ENCODE assay signal across 1 cellular context in the genomic region with DNA sequence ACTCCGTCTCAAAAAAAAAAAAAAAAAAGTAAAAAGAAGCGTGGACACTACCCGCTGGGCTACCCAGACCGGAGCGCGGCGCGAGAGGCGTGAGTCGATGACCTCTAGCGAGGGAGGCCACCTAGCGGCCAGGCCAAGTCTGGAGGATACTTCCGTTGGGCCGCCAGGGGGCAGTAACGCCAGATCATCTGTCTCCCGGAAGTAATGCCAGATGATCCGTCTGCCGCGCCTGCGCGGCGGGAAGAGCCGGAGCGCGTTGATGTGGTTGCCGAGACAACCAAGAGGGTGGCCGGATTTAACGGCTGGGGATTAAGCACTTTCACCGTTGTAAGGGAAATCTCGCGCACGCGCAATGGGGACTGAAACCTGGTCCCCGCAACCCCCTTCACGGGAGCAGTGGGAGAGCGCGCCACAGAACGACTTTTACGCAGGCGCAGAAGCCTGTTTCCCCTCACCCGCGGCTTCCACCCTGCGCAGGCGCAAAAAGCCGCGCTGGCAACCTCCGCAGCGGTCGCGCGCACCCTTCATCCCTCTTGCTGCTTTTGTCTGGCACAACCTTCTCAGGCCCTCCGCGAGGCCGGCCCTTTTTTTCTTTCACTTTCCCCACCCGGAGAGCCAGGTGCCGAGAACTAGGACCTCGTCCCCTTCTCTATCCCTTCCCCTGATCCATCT.
TF ChIP-seq lines count a peak whose summit lies in the region.

No MANE protein-coding gene starts in this region.

TF ChIP-seq in K562, 482 proteins besides CTCF, POLR2A, EP300 and RAD21 (continued from another document):
- TF ChIP-seq, protein P1, sequence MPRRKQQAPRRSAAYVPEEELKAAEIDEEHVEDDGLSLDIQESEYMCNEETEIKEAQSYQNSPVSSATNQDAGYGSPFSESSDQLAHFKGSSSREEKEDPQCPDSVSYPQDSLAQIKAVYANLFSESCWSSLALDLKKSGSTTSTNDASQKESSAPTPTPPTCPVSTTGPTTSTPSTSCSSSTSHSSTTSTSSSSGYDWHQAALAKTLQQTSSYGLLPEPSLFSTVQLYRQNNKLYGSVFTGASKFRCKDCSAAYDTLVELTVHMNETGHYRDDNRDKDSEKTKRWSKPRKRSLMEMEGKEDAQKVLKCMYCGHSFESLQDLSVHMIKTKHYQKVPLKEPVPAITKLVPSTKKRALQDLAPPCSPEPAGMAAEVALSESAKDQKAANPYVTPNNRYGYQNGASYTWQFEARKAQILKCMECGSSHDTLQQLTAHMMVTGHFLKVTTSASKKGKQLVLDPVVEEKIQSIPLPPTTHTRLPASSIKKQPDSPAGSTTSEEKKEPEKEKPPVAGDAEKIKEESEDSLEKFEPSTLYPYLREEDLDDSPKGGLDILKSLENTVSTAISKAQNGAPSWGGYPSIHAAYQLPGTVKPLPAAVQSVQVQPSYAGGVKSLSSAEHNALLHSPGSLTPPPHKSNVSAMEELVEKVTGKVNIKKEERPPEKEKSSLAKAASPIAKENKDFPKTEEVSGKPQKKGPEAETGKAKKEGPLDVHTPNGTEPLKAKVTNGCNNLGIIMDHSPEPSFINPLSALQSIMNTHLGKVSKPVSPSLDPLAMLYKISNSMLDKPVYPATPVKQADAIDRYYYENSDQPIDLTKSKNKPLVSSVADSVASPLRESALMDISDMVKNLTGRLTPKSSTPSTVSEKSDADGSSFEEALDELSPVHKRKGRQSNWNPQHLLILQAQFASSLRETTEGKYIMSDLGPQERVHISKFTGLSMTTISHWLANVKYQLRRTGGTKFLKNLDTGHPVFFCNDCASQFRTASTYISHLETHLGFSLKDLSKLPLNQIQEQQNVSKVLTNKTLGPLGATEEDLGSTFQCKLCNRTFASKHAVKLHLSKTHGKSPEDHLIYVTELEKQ (CRISPR knock-in tag; IDR thresholded peaks at IDR 0.05): no peak
- no peak for TF ChIP-seq NR4A1 (CRISPR knock-in tag; IDR thresholded peaks at IDR 0.05)
- no peak for TF ChIP-seq NR4A1 (tag; IDR thresholded peaks at IDR 0.05)
- TF ChIP-seq FOXA3 (CRISPR knock-in tag; conservative IDR thresholded peaks at IDR 0.05 in 1 of 2, IDR thresholded peaks at IDR 0.05 in 1 of 2): no peak
- no peak for TF ChIP-seq ZNF780A (CRISPR knock-in tag; IDR thresholded peaks at IDR 0.05)
- TF ChIP-seq, protein P2, sequence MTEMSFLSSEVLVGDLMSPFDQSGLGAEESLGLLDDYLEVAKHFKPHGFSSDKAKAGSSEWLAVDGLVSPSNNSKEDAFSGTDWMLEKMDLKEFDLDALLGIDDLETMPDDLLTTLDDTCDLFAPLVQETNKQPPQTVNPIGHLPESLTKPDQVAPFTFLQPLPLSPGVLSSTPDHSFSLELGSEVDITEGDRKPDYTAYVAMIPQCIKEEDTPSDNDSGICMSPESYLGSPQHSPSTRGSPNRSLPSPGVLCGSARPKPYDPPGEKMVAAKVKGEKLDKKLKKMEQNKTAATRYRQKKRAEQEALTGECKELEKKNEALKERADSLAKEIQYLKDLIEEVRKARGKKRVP (CRISPR knock-in tag; IDR thresholded peaks at IDR 0.05): no peak
- TF ChIP-seq, protein P3, sequence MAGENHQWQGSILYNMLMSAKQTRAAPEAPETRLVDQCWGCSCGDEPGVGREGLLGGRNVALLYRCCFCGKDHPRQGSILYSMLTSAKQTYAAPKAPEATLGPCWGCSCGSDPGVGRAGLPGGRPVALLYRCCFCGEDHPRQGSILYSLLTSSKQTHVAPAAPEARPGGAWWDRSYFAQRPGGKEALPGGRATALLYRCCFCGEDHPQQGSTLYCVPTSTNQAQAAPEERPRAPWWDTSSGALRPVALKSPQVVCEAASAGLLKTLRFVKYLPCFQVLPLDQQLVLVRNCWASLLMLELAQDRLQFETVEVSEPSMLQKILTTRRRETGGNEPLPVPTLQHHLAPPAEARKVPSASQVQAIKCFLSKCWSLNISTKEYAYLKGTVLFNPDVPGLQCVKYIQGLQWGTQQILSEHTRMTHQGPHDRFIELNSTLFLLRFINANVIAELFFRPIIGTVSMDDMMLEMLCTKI (IDR thresholded peaks at IDR 0.05; ENCODE audit: partially characterized antibody): no peak
- no peak for TF ChIP-seq TARDBP (IDR thresholded peaks at IDR 0.05)
- no peak for TF ChIP-seq SREBF1 (IDR thresholded peaks at IDR 0.05; ENCODE audit: borderline replicate concordance, low read depth, low read length)
- TF ChIP-seq ZNF707 (CRISPR knock-in tag; conservative IDR thresholded peaks at IDR 0.05): no peak
- TF ChIP-seq ZNF444 (CRISPR knock-in tag; IDR thresholded peaks at IDR 0.05): no peak
- peak; percentile 67 for TF ChIP-seq BHLHE40 (IDR thresholded peaks at IDR 0.05; ENCODE audit: low read length)
- TF ChIP-seq ZNF766 (CRISPR knock-in tag; conservative IDR thresholded peaks at IDR 0.05): no peak; the same call in 1 of the 2 replicates
- TF ChIP-seq RNF2 (IDR thresholded peaks at IDR 0.05): peak; percentile 72
- TF ChIP-seq, protein P4, sequence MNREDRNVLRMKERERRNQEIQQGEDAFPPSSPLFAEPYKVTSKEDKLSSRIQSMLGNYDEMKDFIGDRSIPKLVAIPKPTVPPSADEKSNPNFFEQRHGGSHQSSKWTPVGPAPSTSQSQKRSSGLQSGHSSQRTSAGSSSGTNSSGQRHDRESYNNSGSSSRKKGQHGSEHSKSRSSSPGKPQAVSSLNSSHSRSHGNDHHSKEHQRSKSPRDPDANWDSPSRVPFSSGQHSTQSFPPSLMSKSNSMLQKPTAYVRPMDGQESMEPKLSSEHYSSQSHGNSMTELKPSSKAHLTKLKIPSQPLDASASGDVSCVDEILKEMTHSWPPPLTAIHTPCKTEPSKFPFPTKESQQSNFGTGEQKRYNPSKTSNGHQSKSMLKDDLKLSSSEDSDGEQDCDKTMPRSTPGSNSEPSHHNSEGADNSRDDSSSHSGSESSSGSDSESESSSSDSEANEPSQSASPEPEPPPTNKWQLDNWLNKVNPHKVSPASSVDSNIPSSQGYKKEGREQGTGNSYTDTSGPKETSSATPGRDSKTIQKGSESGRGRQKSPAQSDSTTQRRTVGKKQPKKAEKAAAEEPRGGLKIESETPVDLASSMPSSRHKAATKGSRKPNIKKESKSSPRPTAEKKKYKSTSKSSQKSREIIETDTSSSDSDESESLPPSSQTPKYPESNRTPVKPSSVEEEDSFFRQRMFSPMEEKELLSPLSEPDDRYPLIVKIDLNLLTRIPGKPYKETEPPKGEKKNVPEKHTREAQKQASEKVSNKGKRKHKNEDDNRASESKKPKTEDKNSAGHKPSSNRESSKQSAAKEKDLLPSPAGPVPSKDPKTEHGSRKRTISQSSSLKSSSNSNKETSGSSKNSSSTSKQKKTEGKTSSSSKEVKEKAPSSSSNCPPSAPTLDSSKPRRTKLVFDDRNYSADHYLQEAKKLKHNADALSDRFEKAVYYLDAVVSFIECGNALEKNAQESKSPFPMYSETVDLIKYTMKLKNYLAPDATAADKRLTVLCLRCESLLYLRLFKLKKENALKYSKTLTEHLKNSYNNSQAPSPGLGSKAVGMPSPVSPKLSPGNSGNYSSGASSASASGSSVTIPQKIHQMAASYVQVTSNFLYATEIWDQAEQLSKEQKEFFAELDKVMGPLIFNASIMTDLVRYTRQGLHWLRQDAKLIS (CRISPR knock-in tag; IDR thresholded peaks at IDR 0.05): peak; percentile 92; the same call in 1 of the 2 replicates
- TF ChIP-seq, protein P5, sequence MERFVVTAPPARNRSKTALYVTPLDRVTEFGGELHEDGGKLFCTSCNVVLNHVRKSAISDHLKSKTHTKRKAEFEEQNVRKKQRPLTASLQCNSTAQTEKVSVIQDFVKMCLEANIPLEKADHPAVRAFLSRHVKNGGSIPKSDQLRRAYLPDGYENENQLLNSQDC (CRISPR knock-in tag; IDR thresholded peaks at IDR 0.05): no peak
- TF ChIP-seq WHSC1 (IDR thresholded peaks at IDR 0.05; ENCODE audit: low read length): no peak
- no peak; the same call in 1 of the 2 replicates for TF ChIP-seq MTA3 (IDR thresholded peaks at IDR 0.05; ENCODE audit: borderline replicate concordance)
- TF ChIP-seq, protein P6, sequence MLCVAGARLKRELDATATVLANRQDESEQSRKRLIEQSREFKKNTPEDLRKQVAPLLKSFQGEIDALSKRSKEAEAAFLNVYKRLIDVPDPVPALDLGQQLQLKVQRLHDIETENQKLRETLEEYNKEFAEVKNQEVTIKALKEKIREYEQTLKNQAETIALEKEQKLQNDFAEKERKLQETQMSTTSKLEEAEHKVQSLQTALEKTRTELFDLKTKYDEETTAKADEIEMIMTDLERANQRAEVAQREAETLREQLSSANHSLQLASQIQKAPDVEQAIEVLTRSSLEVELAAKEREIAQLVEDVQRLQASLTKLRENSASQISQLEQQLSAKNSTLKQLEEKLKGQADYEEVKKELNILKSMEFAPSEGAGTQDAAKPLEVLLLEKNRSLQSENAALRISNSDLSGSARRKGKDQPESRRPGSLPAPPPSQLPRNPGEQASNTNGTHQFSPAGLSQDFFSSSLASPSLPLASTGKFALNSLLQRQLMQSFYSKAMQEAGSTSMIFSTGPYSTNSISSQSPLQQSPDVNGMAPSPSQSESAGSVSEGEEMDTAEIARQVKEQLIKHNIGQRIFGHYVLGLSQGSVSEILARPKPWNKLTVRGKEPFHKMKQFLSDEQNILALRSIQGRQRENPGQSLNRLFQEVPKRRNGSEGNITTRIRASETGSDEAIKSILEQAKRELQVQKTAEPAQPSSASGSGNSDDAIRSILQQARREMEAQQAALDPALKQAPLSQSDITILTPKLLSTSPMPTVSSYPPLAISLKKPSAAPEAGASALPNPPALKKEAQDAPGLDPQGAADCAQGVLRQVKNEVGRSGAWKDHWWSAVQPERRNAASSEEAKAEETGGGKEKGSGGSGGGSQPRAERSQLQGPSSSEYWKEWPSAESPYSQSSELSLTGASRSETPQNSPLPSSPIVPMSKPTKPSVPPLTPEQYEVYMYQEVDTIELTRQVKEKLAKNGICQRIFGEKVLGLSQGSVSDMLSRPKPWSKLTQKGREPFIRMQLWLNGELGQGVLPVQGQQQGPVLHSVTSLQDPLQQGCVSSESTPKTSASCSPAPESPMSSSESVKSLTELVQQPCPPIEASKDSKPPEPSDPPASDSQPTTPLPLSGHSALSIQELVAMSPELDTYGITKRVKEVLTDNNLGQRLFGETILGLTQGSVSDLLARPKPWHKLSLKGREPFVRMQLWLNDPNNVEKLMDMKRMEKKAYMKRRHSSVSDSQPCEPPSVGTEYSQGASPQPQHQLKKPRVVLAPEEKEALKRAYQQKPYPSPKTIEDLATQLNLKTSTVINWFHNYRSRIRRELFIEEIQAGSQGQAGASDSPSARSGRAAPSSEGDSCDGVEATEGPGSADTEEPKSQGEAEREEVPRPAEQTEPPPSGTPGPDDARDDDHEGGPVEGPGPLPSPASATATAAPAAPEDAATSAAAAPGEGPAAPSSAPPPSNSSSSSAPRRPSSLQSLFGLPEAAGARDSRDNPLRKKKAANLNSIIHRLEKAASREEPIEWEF (CRISPR knock-in tag; IDR thresholded peaks at IDR 0.05): no peak
- TF ChIP-seq, protein P7, sequence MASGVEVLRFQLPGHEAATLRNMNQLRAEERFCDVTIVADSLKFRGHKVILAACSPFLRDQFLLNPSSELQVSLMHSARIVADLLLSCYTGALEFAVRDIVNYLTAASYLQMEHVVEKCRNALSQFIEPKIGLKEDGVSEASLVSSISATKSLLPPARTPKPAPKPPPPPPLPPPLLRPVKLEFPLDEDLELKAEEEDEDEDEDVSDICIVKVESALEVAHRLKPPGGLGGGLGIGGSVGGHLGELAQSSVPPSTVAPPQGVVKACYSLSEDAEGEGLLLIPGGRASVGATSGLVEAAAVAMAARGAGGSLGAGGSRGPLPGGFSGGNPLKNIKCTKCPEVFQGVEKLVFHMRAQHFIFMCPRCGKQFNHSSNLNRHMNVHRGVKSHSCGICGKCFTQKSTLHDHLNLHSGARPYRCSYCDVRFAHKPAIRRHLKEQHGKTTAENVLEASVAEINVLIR (CRISPR knock-in tag; IDR thresholded peaks at IDR 0.05): 0 out of 2 replicates have a peak, but pooled peaks have one; percentile 21
- TF ChIP-seq, protein P8, sequence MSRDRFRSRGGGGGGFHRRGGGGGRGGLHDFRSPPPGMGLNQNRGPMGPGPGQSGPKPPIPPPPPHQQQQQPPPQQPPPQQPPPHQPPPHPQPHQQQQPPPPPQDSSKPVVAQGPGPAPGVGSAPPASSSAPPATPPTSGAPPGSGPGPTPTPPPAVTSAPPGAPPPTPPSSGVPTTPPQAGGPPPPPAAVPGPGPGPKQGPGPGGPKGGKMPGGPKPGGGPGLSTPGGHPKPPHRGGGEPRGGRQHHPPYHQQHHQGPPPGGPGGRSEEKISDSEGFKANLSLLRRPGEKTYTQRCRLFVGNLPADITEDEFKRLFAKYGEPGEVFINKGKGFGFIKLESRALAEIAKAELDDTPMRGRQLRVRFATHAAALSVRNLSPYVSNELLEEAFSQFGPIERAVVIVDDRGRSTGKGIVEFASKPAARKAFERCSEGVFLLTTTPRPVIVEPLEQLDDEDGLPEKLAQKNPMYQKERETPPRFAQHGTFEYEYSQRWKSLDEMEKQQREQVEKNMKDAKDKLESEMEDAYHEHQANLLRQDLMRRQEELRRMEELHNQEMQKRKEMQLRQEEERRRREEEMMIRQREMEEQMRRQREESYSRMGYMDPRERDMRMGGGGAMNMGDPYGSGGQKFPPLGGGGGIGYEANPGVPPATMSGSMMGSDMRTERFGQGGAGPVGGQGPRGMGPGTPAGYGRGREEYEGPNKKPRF (IDR thresholded peaks at IDR 0.05; ENCODE audit: low read depth, low read length): no peak
- TF ChIP-seq ATF1 (CRISPR knock-in tag; IDR thresholded peaks at IDR 0.05): no peak
- peak; percentile 83 for TF ChIP-seq ATF1 (tag; IDR thresholded peaks at IDR 0.05)
- no peak for TF ChIP-seq PCBP1 (IDR thresholded peaks at IDR 0.05; ENCODE audit: low read depth, low read length, poor library complexity, severe bottlenecking)
- TF ChIP-seq, protein P9, sequence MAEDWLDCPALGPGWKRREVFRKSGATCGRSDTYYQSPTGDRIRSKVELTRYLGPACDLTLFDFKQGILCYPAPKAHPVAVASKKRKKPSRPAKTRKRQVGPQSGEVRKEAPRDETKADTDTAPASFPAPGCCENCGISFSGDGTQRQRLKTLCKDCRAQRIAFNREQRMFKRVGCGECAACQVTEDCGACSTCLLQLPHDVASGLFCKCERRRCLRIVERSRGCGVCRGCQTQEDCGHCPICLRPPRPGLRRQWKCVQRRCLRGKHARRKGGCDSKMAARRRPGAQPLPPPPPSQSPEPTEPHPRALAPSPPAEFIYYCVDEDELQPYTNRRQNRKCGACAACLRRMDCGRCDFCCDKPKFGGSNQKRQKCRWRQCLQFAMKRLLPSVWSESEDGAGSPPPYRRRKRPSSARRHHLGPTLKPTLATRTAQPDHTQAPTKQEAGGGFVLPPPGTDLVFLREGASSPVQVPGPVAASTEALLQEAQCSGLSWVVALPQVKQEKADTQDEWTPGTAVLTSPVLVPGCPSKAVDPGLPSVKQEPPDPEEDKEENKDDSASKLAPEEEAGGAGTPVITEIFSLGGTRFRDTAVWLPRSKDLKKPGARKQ (CRISPR knock-in tag; IDR thresholded peaks at IDR 0.05): no peak
- TF ChIP-seq MYNN (IDR thresholded peaks at IDR 0.05): peak; percentile 71; the same call in 1 of the 2 replicates
- no peak for TF ChIP-seq MYNN (CRISPR knock-in tag; IDR thresholded peaks at IDR 0.05)
- TF ChIP-seq POU5F1 (IDR thresholded peaks at IDR 0.05; ENCODE audit: borderline replicate concordance, low read depth, low read length, partially characterized antibody): no peak
- TF ChIP-seq ZNF561 (CRISPR knock-in tag; conservative IDR thresholded peaks at IDR 0.05): no peak
